ENCODE assay signal across 4 cellular contexts in genomic region chr3:130104191-130104590, GRCh38. TPM values are rescaled to one million over a fixed set of nuclear protein-coding genes. Genes with fewer than 3 reads are reported as not detected.
"Had no signal": no experiment of that assay in that cellular context is flagged by ENCODE, and none has a peak within 500 bp of the region (broad histone marks: within the 10 kb centered on the region; RNA-seq: fewer than 3 reads in every experiment).

No MANE protein-coding gene starts in this region.

RNA-seq across cellular contexts. Expression of gene ALG1L2, which starts 22.6 kb away (rescaled TPM):
- total RNA-seq: activated T-helper 1 cell treated with anti-CD3 and anti-CD28 coated beads, Interleukin-12 subunit alpha, Interleukin-12 subunit beta, Interleukin-2, Interleukin-4 antibody, amounts not matched to agents 30 ng/mL and 10 ng/mL and 1 ng/mL, durations not matched to agents 14 hours and 24 hours and 36 hours; ascending aorta; cardiac septum; SK-MEL-5 had no signal
